15 cellular contexts compared by ENCODE assay signal in the genomic region with DNA sequence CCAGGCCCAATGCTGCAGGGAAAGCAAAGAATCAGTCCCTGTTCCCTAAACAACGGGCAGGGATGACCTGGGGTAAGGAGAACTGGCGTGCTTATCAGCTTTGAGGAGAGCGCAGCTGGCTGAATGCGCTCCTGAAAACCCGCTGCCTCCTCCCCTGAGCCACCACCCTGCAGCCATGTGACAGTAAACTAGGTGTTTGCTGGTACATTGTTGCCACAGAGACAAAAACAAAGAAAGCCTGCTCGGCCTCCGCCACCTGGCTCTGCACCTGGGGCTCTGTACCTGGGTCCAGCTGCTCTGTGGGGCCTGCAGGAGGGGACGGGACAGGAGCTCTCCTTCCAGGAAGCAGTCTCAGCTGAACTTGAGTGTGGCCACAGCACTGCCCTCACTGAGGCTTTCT. TPM values are rescaled to one million over a fixed set of nuclear protein-coding genes. Genes with fewer than 3 reads are reported as not detected.
DNase-seq lines count a peak whose midpoint lies in the region; ATAC-seq, FAIRE-seq and TF ChIP-seq lines count a peak whose summit lies in the region.
"Had no signal": no experiment of that assay in that cellular context is flagged by ENCODE, and none has a peak within 500 bp of the region (broad histone marks: within the 10 kb centered on the region; RNA-seq: fewer than 3 reads in every experiment).

No MANE protein-coding gene starts in this region.

- H3K36me3 ChIP-seq in H1 (ENCODE audit: control insufficient read depth in 2 of 4, insufficient read depth in 4 of 4, low read length in 3 of 4), result no peaks in the 10 kb centered on the region
- H3K36me3 ChIP-seq in suprapubic skin, result no peaks in the 10 kb centered on the region

- H2BK20ac ChIP-seq in H1 (ENCODE audit: low read length), result no peak overlapping the region

- TF ChIP-seq CTCF in H1 (IDR thresholded peaks at IDR 0.05; ENCODE audit: control extremely low read depth in 1 of 3, insufficient read depth in 1 of 3, low read depth in 1 of 3, low read length in 3 of 3) (no peak), suprapubic skin (IDR thresholded peaks at IDR 0.05) (no peak), GM13976 (IDR thresholded peaks at IDR 0.05; ENCODE audit: borderline replicate concordance, control extremely low read depth, extremely low read depth, insufficient read depth, missing control alignments) (no peak)

- in situ Hi-C loops in GM13976 (cut with MboI; ENCODE audit: low sequenced_read_pairs, unreplicated experiment), result no loop called here

- H2BK5ac ChIP-seq in H1 (ENCODE audit: low read depth, low read length), result no peak overlapping the region; the same call in 1 of the 2 replicates

- H2BK15ac ChIP-seq in H1 (ENCODE audit: low read length), result no peak overlapping the region

- FAIRE-seq in H1 (lab: Jason Lieb, UNC), result no peak
- FAIRE-seq: GM12891 had no signal

- no peak overlapping the region for H2BK120ac ChIP-seq in H1 (replicated peaks; ENCODE audit: low read depth, low read length)

- H3K79me2 ChIP-seq in H1 (ENCODE audit: control insufficient read depth in 1 of 2, insufficient read depth in 2 of 2, low read length in 2 of 2), result no peaks in the 10 kb centered on the region

- no peak for TF ChIP-seq RAD21 in H1 (IDR thresholded peaks at IDR 0.05 in 1 of 2, conservative IDR thresholded peaks at IDR 0.05 in 1 of 2; ENCODE audit: low read depth in 2 of 2, low read length in 2 of 2)

- no peak overlapping the region; the same call in 1 of the 2 replicates for H3K27ac ChIP-seq in H1 (ENCODE audit: low read depth, low read length)
- peak overlapping the region; percentile 27 for H3K27ac ChIP-seq in suprapubic skin
- H3K27ac ChIP-seq: 22Rv1 had no signal

- H4K20me1 ChIP-seq in H1 (replicated peaks in 1 of 2; ENCODE audit: control insufficient read depth in 1 of 2, insufficient read depth in 2 of 2, low read length in 2 of 2), result peaks cover 0 to 2% of the 10 kb centered on the region in 2 experiments

- 81% methylated on average over 8 of the region's 8 CpGs; no CpG with 5 or more reads in 1 of the 2 experiments for WGBS in H1 (ENCODE audit: extremely low coverage in 1 of 2, insufficient coverage in 1 of 2, insufficient read length in 1 of 2, insufficient replicate concordance in 2 of 2, low coverage in 1 of 2, low lambda C conversion rate in 2 of 2, missing lambda C conversion rate in 1 of 2), 2 experiments
- WGBS in suprapubic skin, result 40% methylated on average over 7 of the region's 8 CpGs

- H3K23ac ChIP-seq in H1 (ENCODE audit: insufficient read length), result no peak overlapping the region

- TF ChIP-seq POLR2A in H1 (IDR thresholded peaks at IDR 0.05; ENCODE audit: control extremely low read depth in 1 of 2, low read depth in 2 of 2, low read length in 2 of 2) (0 out of 3 replicates have a peak, but pooled peaks of 1 of the 2 experiments have one; percentile 35), suprapubic skin (IDR thresholded peaks at IDR 0.05) (no peak)

- no peak overlapping the region for H3K9ac ChIP-seq in H1 (replicated peaks in 1 of 4; ENCODE audit: extremely low read depth in 1 of 4, low read depth in 3 of 4, low read length in 3 of 4)

- H3K9me3 ChIP-seq in H1 (ENCODE audit: insufficient read depth in 2 of 2, low read depth in 1 of 2, low read length in 1 of 2), result peaks cover 6 to 20% of the 10 kb centered on the region in 2 experiments
- H3K9me3 ChIP-seq in suprapubic skin, result no peaks in the 10 kb centered on the region

- no peak overlapping the region for H3K4me2 ChIP-seq in H1 (ENCODE audit: insufficient read depth in 1 of 2, low read depth in 2 of 2, low read length in 2 of 2)

- H3K18ac ChIP-seq in H1 (ENCODE audit: extremely low read depth, low read length), result peak overlapping the region; percentile 68

- DNase-seq in DMS 273 (lab: John Stamatoyannopoulos, UW; ENCODE audit: unreplicated experiment), result peak; percentile 14
- DNase-seq in DMS 273 treated with DMSO at 0.1 percent for 48 hours (lab: John Stamatoyannopoulos, UW), result no peak
- DNase-seq in NCI-H345 treated with DMSO at 0.1 percent for 48 hours (lab: John Stamatoyannopoulos, UW; ENCODE audit: unreplicated experiment), result peak; percentile 88
- DNase-seq in H1 (ENCODE audit: low read depth in 1 of 2, low spot score in 2 of 2), result no peak
- no peak for DNase-seq in suprapubic skin (ENCODE audit: low spot score in 2 of 2)
- no peak for DNase-seq in GM13976 (ENCODE audit: low spot score)
- no peak for DNase-seq in OCI-M2 (lab: John Stamatoyannopoulos, UW; ENCODE audit: unreplicated experiment)
- DNase-seq: activated CD4-positive, alpha-beta memory T cell treated with anti-CD3 and anti-CD28 coated beads, Interleukin-2, amount 10 ng/mL, durations not matched to agents 7 days and 5 days; NCI-H446; stimulated activated CD4-positive, alpha-beta T cell treated with anti-CD3 and anti-CD28 coated beads, Interleukin-15, amount 100 ng/mL, for 24 hours had no signal

- no peak overlapping the region; the same call in 1 of the 2 replicates for H4K8ac ChIP-seq in H1 (ENCODE audit: extremely low read depth, insufficient read depth, low read length)

- ATAC-seq in HG03521 (IDR thresholded peaks at IDR 0.05; ENCODE audit: unreplicated experiment), result no peak
- ATAC-seq: activated naive CD4-positive, alpha-beta T cell treated with anti-CD3 and anti-CD28 coated beads, Interleukin-2, amount 50 U/mL, for 72 hours; stimulated activated effector memory CD8-positive, alpha-beta T cell treated with anti-CD3 and anti-CD28 coated beads, Interleukin-12 subunit alpha, Interleukin-12 subunit beta, amount 100 ng/mL, for 72 hours had no signal

- H2AK5ac ChIP-seq in H1 (ENCODE audit: low read depth, low read length), result no peak overlapping the region

- POLR2A ChIA-PET in H1 (lab: Charles Lee; ENCODE audit: partially characterized antibody), result interaction anchor here (0.7 to 1.0 kb wide), 2 partner anchors 10 to 38 kb away, joined by 3 read pairs; no protein-coding TSS in a partner anchor

- H2AFZ ChIP-seq in H1 (ENCODE audit: low read length), result no peak overlapping the region

- H3K4me1 ChIP-seq in H1 (replicated peaks in 1 of 4; ENCODE audit: control insufficient read depth in 3 of 4, insufficient read depth in 4 of 4, low read length in 3 of 4) (peaks cover 0 to 2% (median under 1%) of the 10 kb centered on the region in 4 experiments; a peak in 4 of 7 replicates), suprapubic skin (peaks cover 31% of the 10 kb centered on the region)

- H2BK12ac ChIP-seq in H1 (ENCODE audit: low read depth, low read length), result no peak overlapping the region; the same call in 1 of the 2 replicates

- TF ChIP-seq EP300 in H1 (IDR thresholded peaks at IDR 0.05; ENCODE audit: borderline replicate concordance in 1 of 2, low read depth in 2 of 2, low read length in 2 of 2), result peak in 1 of 2 experiments; percentile 81; a peak in 1 of 3 replicates
- TF ChIP-seq EP300 in suprapubic skin (IDR thresholded peaks at IDR 0.05), result no peak

- H4K91ac ChIP-seq in H1 (replicated peaks; ENCODE audit: insufficient read length, low read length), result no peak overlapping the region

- peak overlapping the region; percentile 65 for H3K4ac ChIP-seq in H1 (replicated peaks; ENCODE audit: insufficient read length, low read depth, low read length)

- H3K56ac ChIP-seq in H1 (replicated peaks; ENCODE audit: insufficient read length, low read depth, low read length), result no peak overlapping the region

- H3K14ac ChIP-seq in H1 (ENCODE audit: insufficient read length), result no peak overlapping the region

- CTCF ChIA-PET in H1 (lab: Charles Lee; ENCODE audit: partially characterized antibody), result interaction anchor here (1.0 to 2.2 kb wide), 3 partner anchors 10 to 39 kb away, joined by 3 to 6 read pairs (median 4); no protein-coding TSS in a partner anchor

- no peaks in the 10 kb centered on the region; the same call in 1 of the 2 replicates for H3K79me1 ChIP-seq in H1 (ENCODE audit: low read depth, low read length)

- H3K4me3 ChIP-seq in H1 (ENCODE audit: extremely low read depth in 1 of 4, insufficient read depth in 2 of 4, low read depth in 3 of 4, low read length in 4 of 4), result no peak overlapping the region
- H3K4me3 ChIP-seq in suprapubic skin, result no peak overlapping the region

- H3K27me3 ChIP-seq in H1 (replicated peaks in 1 of 4; ENCODE audit: control insufficient read depth in 3 of 4, extremely low read depth in 1 of 4, insufficient read depth in 3 of 4, low read length in 3 of 4), result no peaks in the 10 kb centered on the region
- H3K27me3 ChIP-seq in suprapubic skin, result peaks cover 5% of the 10 kb centered on the region

- H4K5ac ChIP-seq in H1 (ENCODE audit: insufficient read length, low read depth, low read length), result no peak overlapping the region

- no peaks in the 10 kb centered on the region for H3K23me2 ChIP-seq in H1 (ENCODE audit: low read depth, low read length)

TF ChIP-seq in H1, 55 proteins besides CTCF, POLR2A, EP300 and RAD21 (continues in another document):
- TF ChIP-seq RFX5 (IDR thresholded peaks at IDR 0.05; ENCODE audit: borderline replicate concordance, low read depth, low read length), result no peak
- TF ChIP-seq TCF12 (IDR thresholded peaks at IDR 0.05; ENCODE audit: low read depth, low read length), result peak; percentile 97
- TF ChIP-seq, protein P1, sequence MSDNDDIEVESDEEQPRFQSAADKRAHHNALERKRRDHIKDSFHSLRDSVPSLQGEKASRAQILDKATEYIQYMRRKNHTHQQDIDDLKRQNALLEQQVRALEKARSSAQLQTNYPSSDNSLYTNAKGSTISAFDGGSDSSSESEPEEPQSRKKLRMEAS (IDR thresholded peaks at IDR 0.05), result peak; percentile 59; the same call in 1 of the 2 replicates
- TF ChIP-seq TBP (IDR thresholded peaks at IDR 0.05; ENCODE audit: low read depth, low read length), result peak; percentile 40; the same call in 1 of the 2 replicates
- no peak for TF ChIP-seq TAF7 (optimal IDR thresholded peaks at IDR 0.05; ENCODE audit: borderline replicate concordance, low read depth, low read length)
- no peak for TF ChIP-seq JUN (IDR thresholded peaks at IDR 0.05; ENCODE audit: low read depth, low read length)
- TF ChIP-seq RNF2 (IDR thresholded peaks at IDR 0.05; ENCODE audit: borderline replicate concordance, low read depth, low read length, missing control alignments, poor library complexity, severe bottlenecking), result no peak
- no peak for TF ChIP-seq CEBPB (IDR thresholded peaks at IDR 0.05; ENCODE audit: low read depth, low read length)
- peak in 1 of 2 experiments; percentile 45; a peak in 1 of 4 replicates for TF ChIP-seq SIN3A (conservative IDR thresholded peaks at IDR 0.05 in 1 of 2, IDR thresholded peaks at IDR 0.05 in 1 of 2; ENCODE audit: low read depth in 1 of 2, low read length in 2 of 2)

RNA-seq across cellular contexts. Expression of gene MCF2L, which starts 21.8 kb away (rescaled TPM):
- 22.9 and 24.4 TPM in 2 replicates for total RNA-seq in H1 (2021; fragmentation: NEBNext Ultra II Directional; extraction: Animal tissue kit (Norgen Biotek cat#: 25700))
- 10.1 and 15.9 TPM in 2 replicates for polyA plus RNA-seq in H1 (2011; rRNA removed)
- 13.8 TPM for polyA plus RNA-seq in H1 (2011; cell fraction: cytosol; rRNA removed)
- 82.6 TPM for polyA plus RNA-seq in H1 (2011; cell fraction: nucleus; rRNA removed)
- 16.2 to 22.1 TPM (median 19.9 TPM) in 4 replicates for polyA plus RNA-seq in H1 (2012, experiment 1 of 2)
- 10.5 TPM for polyA plus RNA-seq in H1 (2012, experiment 2 of 2)
- 10.9 TPM for polyA plus RNA-seq in H1 (2013, experiment 1 of 2)
- polyA plus RNA-seq in H1 (2013, experiment 2 of 2), result 11.8 TPM
- polyA minus RNA-seq in H1 (2011; rRNA and poly(A)+ RNA removed), result 16.6 and 19.1 TPM in 2 replicates
- 18.4 TPM for polyA minus RNA-seq in H1 (2011; cell fraction: cytosol; rRNA and poly(A)+ RNA removed)
- polyA minus RNA-seq in H1 (2011; cell fraction: nucleus; rRNA and poly(A)+ RNA removed), result 40.8 TPM
- 100 to 1,000 TPM in 1 of 4 donors, 10 to 100 TPM in 3; 25.4 to 144 (median 50.0) TPM for total RNA-seq in suprapubic skin

Comparison
In these comparisons a context has a peak if more than half of its experiments do, and no peak if none do; other contexts are left out.
1. DNase-seq: peak in DMS 273 (single experiment) and NCI-H345 treated with DMSO at 0.1 percent for 48 hours (single experiment); none in DMS 273 treated with DMSO at 0.1 percent for 48 hours (single experiment), H1 (0 of 2), suprapubic skin (0 of 2), GM13976 (single experiment) and OCI-M2 (single experiment).